ENCODE assay signal across 26 cellular contexts in genomic region chr1:169515641-169516040, GRCh38.
"Had no signal": no experiment of that assay in that cellular context is flagged by ENCODE, and none has a peak within 500 bp of the region (broad histone marks: within the 10 kb centered on the region; RNA-seq: fewer than 3 reads in every experiment).

No MANE protein-coding gene starts in this region.

- H3K4me3 ChIP-seq: hepatocyte, left ventricle myocardium inferior, pancreas, prostate gland, skin epidermis, spleen, suprapubic skin, thoracic aorta, tibial artery, uterus had no signal

- H3K4me1 Mint-ChIP-seq: naive thymus-derived CD8-positive, alpha-beta T cell; nephron; neural crest cell; stimulated activated effector memory CD8-positive, alpha-beta T cell treated with anti-CD3 and anti-CD28 coated beads, Interleukin-12 subunit alpha, Interleukin-12 subunit beta, amount 100 ng/mL, for 72 hours had no signal

- H3K9me3 ChIP-seq: left ventricle myocardium inferior, pancreas, prostate gland, spleen, suprapubic skin, thoracic aorta, tibial artery, uterus had no signal

- FAIRE-seq: pancreas had no signal

- H2AFZ ChIP-seq: hepatocyte had no signal

- H3K27ac Mint-ChIP-seq: memory B cell; naive thymus-derived CD8-positive, alpha-beta T cell; nephron; stimulated activated effector memory CD8-positive, alpha-beta T cell treated with anti-CD3 and anti-CD28 coated beads, Interleukin-12 subunit alpha, Interleukin-12 subunit beta, amount 100 ng/mL, for 72 hours; stimulated activated naive CD8-positive, alpha-beta T cell treated with anti-CD3 and anti-CD28 coated beads, Interleukin-15, Interleukin-2, amounts not matched to agents 100 ng/mL and 50 ng/mL, for 24 hours; type B pancreatic cell had no signal

- H3K4me1 ChIP-seq: left ventricle myocardium inferior, pancreas, spleen, uterus had no signal

- H3K27me3 Mint-ChIP-seq: memory B cell; naive thymus-derived CD8-positive, alpha-beta T cell; stimulated activated naive CD8-positive, alpha-beta T cell treated with anti-CD3 and anti-CD28 coated beads, Interleukin-15, Interleukin-2, amounts not matched to agents 100 ng/mL and 50 ng/mL, for 24 hours; type B pancreatic cell had no signal

- H3K27ac ChIP-seq: hepatocyte, left ventricle myocardium inferior, pancreas, prostate gland, skin epidermis, spleen, suprapubic skin, thoracic aorta, tibial artery, uterus had no signal

- DNase-seq: islet precursor cell; kidney glomerular epithelial cell; left ventricle myocardium inferior; midbrain; naive thymus-derived CD8-positive, alpha-beta T cell; nucleus accumbens; pancreas; posterior cingulate gyrus; retina; right cardiac atrium; spleen; stimulated activated CD4-positive, alpha-beta T cell treated with anti-CD3 and anti-CD28 coated beads, Interleukin-4, amount 100 ng/mL, for 24 hours; stimulated activated naive CD4-positive, alpha-beta T cell; tibial artery; uterus had no signal

- H3K4me2 ChIP-seq: hepatocyte had no signal

- H3K79me2 ChIP-seq: hepatocyte had no signal

- H3K9me3 Mint-ChIP-seq: memory B cell; naive thymus-derived CD8-positive, alpha-beta T cell; nephron; neural crest cell; stimulated activated effector memory CD8-positive, alpha-beta T cell treated with anti-CD3 and anti-CD28 coated beads, Interleukin-12 subunit alpha, Interleukin-12 subunit beta, amount 100 ng/mL, for 72 hours; stimulated activated naive CD8-positive, alpha-beta T cell treated with anti-CD3 and anti-CD28 coated beads, Interleukin-15, Interleukin-2, amounts not matched to agents 100 ng/mL and 50 ng/mL, for 24 hours had no signal

- H3K36me3 ChIP-seq: pancreas, prostate gland, suprapubic skin, thoracic aorta, tibial artery, uterus had no signal

- H3K27me3 ChIP-seq: hepatocyte, pancreas, spleen, suprapubic skin, tibial artery, uterus had no signal

- H3K36me3 Mint-ChIP-seq: memory B cell had no signal

- H3K4me3 Mint-ChIP-seq: memory B cell; naive thymus-derived CD8-positive, alpha-beta T cell; nephron; neural crest cell; stimulated activated effector memory CD8-positive, alpha-beta T cell treated with anti-CD3 and anti-CD28 coated beads, Interleukin-12 subunit alpha, Interleukin-12 subunit beta, amount 100 ng/mL, for 72 hours; stimulated activated naive CD8-positive, alpha-beta T cell treated with anti-CD3 and anti-CD28 coated beads, Interleukin-15, Interleukin-2, amounts not matched to agents 100 ng/mL and 50 ng/mL, for 24 hours; type B pancreatic cell had no signal
